Comparison of ENCODE assay signal across 8 cellular contexts in genomic region chr22:35648066-35649025, GRCh38. TPM values are rescaled to one million over a fixed set of nuclear protein-coding genes. Genes with fewer than 3 reads are reported as not detected.
DNase-seq lines count a peak whose midpoint lies in the region; ATAC-seq and TF ChIP-seq lines count a peak whose summit lies in the region.

Gene APOL6 (plus strand): TSS chr22:35648446. CDS start chr22:35656426, 7,980 bp downstream.

- peak; percentile 51 for ATAC-seq in HG03135 (IDR thresholded peaks at IDR 0.05; ENCODE audit: unreplicated experiment)
- peak; percentile 80 for ATAC-seq in Right ventricle myocardium inferior

- peaks cover 12% of the 10 kb centered on the region for H3K36me3 Mint-ChIP-seq in activated naive CD4-positive, alpha-beta T cell treated with anti-CD3 and anti-CD28 coated beads, Interleukin-2, amount 50 U/mL, for 24 hours

- H3K4me3 Mint-ChIP-seq in activated naive CD4-positive, alpha-beta T cell treated with anti-CD3 and anti-CD28 coated beads, Interleukin-2, amount 50 U/mL, for 24 hours, result peak within 1 kb of the TSS; percentile 92

- no peaks in the 10 kb centered on the region for H3K9me3 Mint-ChIP-seq in activated naive CD4-positive, alpha-beta T cell treated with anti-CD3 and anti-CD28 coated beads, Interleukin-2, amount 50 U/mL, for 24 hours

- DNase-seq in GM10266 (ENCODE audit: extremely low spot score) (peak; percentile 47), SK-N-MC (ENCODE audit: low read depth, low spot score) (no peak), Right ventricle myocardium inferior (ENCODE audit: missing footprints) (no peak), NCI-H1436 treated with DMSO at 0.1 percent for 48 hours (lab: John Stamatoyannopoulos, UW) (no peak), NCI-H1930 (lab: John Stamatoyannopoulos, UW) (no peak)

- H3K4me3 ChIP-seq in SK-N-MC, result peak within 1 kb of the TSS; percentile 44
- peak within 1 kb of the TSS; percentile 83 for H3K4me3 ChIP-seq in rectal smooth muscle tissue (ENCODE audit: low read length)

- peaks cover 2% of the 10 kb centered on the region for H3K4me1 ChIP-seq in rectal smooth muscle tissue (ENCODE audit: control insufficient read depth, insufficient read depth, low read length)

- H3K9ac ChIP-seq in SK-N-MC (ENCODE audit: insufficient read length) (peak within 1 kb of the TSS; percentile 65), rectal smooth muscle tissue (ENCODE audit: low read length) (peak within 1 kb of the TSS; percentile 89)

- intact Hi-C loops in Right ventricle myocardium inferior (cut with DNase I), result no loop called here

- no peak within 1 kb of the TSS for H3K27ac ChIP-seq in SK-N-MC
- peak within 1 kb of the TSS; percentile 89 for H3K27ac ChIP-seq in rectal smooth muscle tissue (ENCODE audit: low read depth, low read length)

- TF ChIP-seq CTCF in GM10266 (IDR thresholded peaks at IDR 0.05; ENCODE audit: control insufficient read depth, insufficient read depth, low read depth, missing control alignments), result no peak

- H3K36me3 ChIP-seq in SK-N-MC (ENCODE audit: insufficient read depth, low read length), result no peaks in the 10 kb centered on the region
- H3K36me3 ChIP-seq in rectal smooth muscle tissue (ENCODE audit: control insufficient read depth, insufficient read depth, low read length), result no peaks in the 10 kb centered on the region

- no peaks in the 10 kb centered on the region for H3K27me3 ChIP-seq in rectal smooth muscle tissue (ENCODE audit: control insufficient read depth, insufficient read depth, low read length)

- peak within 1 kb of the TSS; percentile 100 for H3K27ac Mint-ChIP-seq in activated naive CD4-positive, alpha-beta T cell treated with anti-CD3 and anti-CD28 coated beads, Interleukin-2, amount 50 U/mL, for 24 hours

- no peaks in the 10 kb centered on the region for H3K27me3 Mint-ChIP-seq in activated naive CD4-positive, alpha-beta T cell treated with anti-CD3 and anti-CD28 coated beads, Interleukin-2, amount 50 U/mL, for 24 hours

- peaks cover 43% of the 10 kb centered on the region for H3K4me1 Mint-ChIP-seq in activated naive CD4-positive, alpha-beta T cell treated with anti-CD3 and anti-CD28 coated beads, Interleukin-2, amount 50 U/mL, for 24 hours

- no peaks in the 10 kb centered on the region for H3K9me3 ChIP-seq in SK-N-MC (ENCODE audit: low read depth, low read length)

RNA-seq across cellular contexts. Expression of gene APOL6, which starts in this region (rescaled TPM):
- total RNA-seq in Right ventricle myocardium inferior, result 6.6 TPM
